Comparison of ENCODE assay signal across 25 cellular contexts in genomic region chr17:30220414-30220813, GRCh38. TPM values are rescaled to one million over a fixed set of nuclear protein-coding genes. Genes with fewer than 3 reads are reported as not detected.
DNase-seq lines count a peak whose midpoint lies in the region; ATAC-seq, FAIRE-seq and TF ChIP-seq lines count a peak whose summit lies in the region.
"Had no signal": no experiment of that assay in that cellular context is flagged by ENCODE, and none has a peak within 500 bp of the region (broad histone marks: within the 10 kb centered on the region; RNA-seq: fewer than 3 reads in every experiment).

No MANE protein-coding gene starts in this region.

- in situ Hi-C loops in HepG2 (cut with HindIII; ENCODE audit: extremely low pct_ligation_motif_present, low pct_unique_long_range_greater_than_20kb), result no loop called here

- H3K9me3 Mint-ChIP-seq in type B pancreatic cell, result no peaks in the 10 kb centered on the region
- H3K9me3 Mint-ChIP-seq: CD4-positive, alpha-beta T cell had no signal

- H3K23ac ChIP-seq in neuronal stem cell (ENCODE audit: low read depth, low read length, poor library complexity), result no peak overlapping the region

- H4K91ac ChIP-seq in neuronal stem cell (ENCODE audit: low read depth, low read length, poor library complexity), result no peak overlapping the region

- no peak for ATAC-seq in HepG2
- no peak for ATAC-seq in HG03159 (IDR thresholded peaks at IDR 0.05; ENCODE audit: unreplicated experiment)
- ATAC-seq: GM12878 had no signal

- H3K79me2 ChIP-seq in HepG2 (ENCODE audit: insufficient read depth, low read length), result no peaks in the 10 kb centered on the region

- H4K20me1 ChIP-seq in HepG2 (ENCODE audit: insufficient read depth, low read length), result no peaks in the 10 kb centered on the region

- no peak overlapping the region for H4K8ac ChIP-seq in neuronal stem cell (ENCODE audit: low read depth, low read length)

- FAIRE-seq in D721Med (lab: Jason Lieb, UNC) (peak; percentile 6), HepG2 (lab: Jason Lieb, UNC) (no peak)
- FAIRE-seq: A204.1, GM12878 had no signal

- no peak overlapping the region for H3K4me3 Mint-ChIP-seq in type B pancreatic cell
- H3K4me3 Mint-ChIP-seq: CD4-positive, alpha-beta T cell had no signal

- intact Hi-C loops in HepG2 (cut with micrococcal nuclease; ENCODE audit: unreplicated experiment), result loop anchor here (10.0 kb wide), 1 partner anchor 46 kb away; no protein-coding TSS in a partner anchor

- peak overlapping the region; percentile 49 for H3K9ac ChIP-seq in HepG2 (ENCODE audit: insufficient read depth, low read depth, low read length)
- H3K9ac ChIP-seq in neuronal stem cell (ENCODE audit: low read depth, low read length, poor library complexity), result no peak overlapping the region
- H3K9ac ChIP-seq: GM23248 had no signal

- no peak overlapping the region for H2BK120ac ChIP-seq in neuronal stem cell (ENCODE audit: low read depth, low read length)

- peaks cover 18% of the 10 kb centered on the region for H3K4me1 Mint-ChIP-seq in type B pancreatic cell (ENCODE audit: unreplicated experiment)

- no peak for TF ChIP-seq EP300 in HepG2 (IDR thresholded peaks at IDR 0.05; ENCODE audit: low read depth in 2 of 2, low read length in 2 of 2)
- no peak for TF ChIP-seq EP300 in HepG2 (CRISPR knock-in tag; IDR thresholded peaks at IDR 0.05; ENCODE audit: borderline replicate concordance)

- H2BK12ac ChIP-seq in neuronal stem cell (ENCODE audit: low read length), result no peak overlapping the region

- H3K4me1 ChIP-seq in Peyer's patch (peaks cover 0 to 9% (median 0%) of the 10 kb centered on the region in 4 donors), HepG2 (ENCODE audit: insufficient read depth, low read length) (peaks cover 68% of the 10 kb centered on the region), neuronal stem cell (ENCODE audit: control insufficient read depth in 2 of 2, insufficient read depth in 1 of 2, low read depth in 1 of 2, low read length in 2 of 2) (peaks cover 17 to 19% of the 10 kb centered on the region in 2 donors)
- H3K4me1 ChIP-seq: HAP-1 had no signal

- H3K4ac ChIP-seq in neuronal stem cell (ENCODE audit: low read length), result no peak overlapping the region

- no peak overlapping the region for H3K14ac ChIP-seq in neuronal stem cell (ENCODE audit: low read length)

- CTCF ChIA-PET in HepG2 (lab: Yijun Ruan, JAX; ENCODE audit: low intra/inter-chr PET ratio, low total read pairs), result no interaction called here

- H2AFZ ChIP-seq in HepG2 (ENCODE audit: low read length), result peak overlapping the region; percentile 42
- no peak overlapping the region for H2AFZ ChIP-seq in neuronal stem cell (ENCODE audit: low read length)
- H2AFZ ChIP-seq: GM23248 had no signal

- H3K27ac Mint-ChIP-seq in type B pancreatic cell, result peak overlapping the region; percentile 30
- H3K27ac Mint-ChIP-seq: CD4-positive, alpha-beta T cell had no signal

- BruUV-seq in HepG2 (replicated peaks; lab: Mats Ljungman, UMichigan), result no TSS peak

- H3K27ac ChIP-seq in Peyer's patch (peak overlapping the region in 3 of 4 donors; percentile 53 to 74 (median 73)), HepG2 (ENCODE audit: extremely low read length, insufficient read depth, low read length) (peak overlapping the region; percentile 50), neuronal stem cell (replicated peaks; ENCODE audit: low read length) (no peak overlapping the region)
- H3K27ac ChIP-seq: C4-2B, GM23248, HL-60 had no signal

- H2BK5ac ChIP-seq in neuronal stem cell (ENCODE audit: low read length), result no peak overlapping the region

- H3K4me3 ChIP-seq in Peyer's patch, result peak overlapping the region in 2 of 4 donors; percentile 22 to 39
- no peak overlapping the region; a peak in 1 of 6 replicates for H3K4me3 ChIP-seq in HepG2 (replicated peaks in 1 of 3; ENCODE audit: insufficient read depth in 1 of 3, low read depth in 2 of 3, low read length in 3 of 3)
- H3K4me3 ChIP-seq in neuronal stem cell (ENCODE audit: low read length in 2 of 2), result no peak overlapping the region
- H3K4me3 ChIP-seq: GM12878, GM23248, HAP-1, K562 had no signal

- H3K9me3 ChIP-seq in Peyer's patch (no peaks in the 10 kb centered on the region), HepG2 (ENCODE audit: low read length) (no peaks in the 10 kb centered on the region), neuronal stem cell (replicated peaks in 1 of 2; ENCODE audit: control insufficient read depth in 2 of 2, insufficient read depth in 1 of 2, low read depth in 1 of 2, low read length in 2 of 2) (no peaks in the 10 kb centered on the region)
- H3K9me3 ChIP-seq: HAP-1 had no signal

- TF ChIP-seq CTCF in D721Med (IDR thresholded peaks at IDR 0.05; ENCODE audit: insufficient read depth, missing control alignments) (no peak), Peyer's patch (IDR thresholded peaks at IDR 0.05) (no peak), HepG2 (CRISPR knock-in tag; IDR thresholded peaks at IDR 0.05) (no peak), type B pancreatic cell (conservative IDR thresholded peaks at IDR 0.05) (no peak)

- H3K4me2 ChIP-seq in HepG2 (ENCODE audit: low read depth, low read length), result peak overlapping the region; percentile 56
- no peak overlapping the region for H3K4me2 ChIP-seq in neuronal stem cell (ENCODE audit: insufficient read depth, low read length, poor library complexity, severe bottlenecking)

- no peak overlapping the region for H3K18ac ChIP-seq in neuronal stem cell (ENCODE audit: low read length)

- H3K27me3 ChIP-seq in Peyer's patch (no peaks in the 10 kb centered on the region), HepG2 (ENCODE audit: control insufficient read depth in 1 of 2, insufficient read depth in 2 of 2, low read length in 2 of 2) (no peaks in the 10 kb centered on the region), neuronal stem cell (ENCODE audit: control insufficient read depth in 3 of 3, insufficient read depth in 3 of 3, low read depth in 1 of 3, low read length in 3 of 3) (peaks cover 0 to 13% (median 0%) of the 10 kb centered on the region in 3 experiments)

- no peaks in the 10 kb centered on the region for H3K79me1 ChIP-seq in neuronal stem cell (ENCODE audit: low read depth, low read length)

- no peaks in the 10 kb centered on the region for H3K27me3 Mint-ChIP-seq in type B pancreatic cell
- H3K27me3 Mint-ChIP-seq: CD4-positive, alpha-beta T cell had no signal

- H2AK5ac ChIP-seq in neuronal stem cell (ENCODE audit: low read depth, low read length), result no peak overlapping the region

- H3K36me3 Mint-ChIP-seq in type B pancreatic cell, result no peaks in the 10 kb centered on the region

- peak; percentile 78 for DNase-seq in D721Med (ENCODE audit: insufficient read length, low spot score)
- DNase-seq in Peyer's patch, result no peak
- no peak for DNase-seq in HepG2 (ENCODE audit: low spot score)
- no peak for DNase-seq in type B pancreatic cell (ENCODE audit: extremely low spot score, unreplicated experiment)
- DNase-seq in NCI-H2029 treated with DMSO at 0.1 percent for 48 hours (lab: John Stamatoyannopoulos, UW), result no peak
- no peak for DNase-seq in neuronal stem cell (ENCODE audit: low spot score)
- DNase-seq: AML-193; CD4-positive, alpha-beta T cell; DMS 273 treated with DMSO at 0.1 percent for 48 hours; DMS53; DND-41; EL; GM23248; IMR-90 had no signal

- no peak overlapping the region for H2BK15ac ChIP-seq in neuronal stem cell (ENCODE audit: low read length)

- TF ChIP-seq POLR2A in Peyer's patch (IDR thresholded peaks at IDR 0.05) (no peak), HepG2 (IDR thresholded peaks at IDR 0.05; ENCODE audit: insufficient read depth in 1 of 2, low read depth in 2 of 2, low read length in 2 of 2) (no peak)

- H3K36me3 ChIP-seq in Peyer's patch (peaks cover 0 to 12% (median 0%) of the 10 kb centered on the region in 3 donors), HepG2 (replicated peaks in 1 of 2; ENCODE audit: control insufficient read depth in 1 of 2, insufficient read depth in 2 of 2, low read length in 2 of 2) (no peaks in the 10 kb centered on the region; a peak in 1 of 5 replicates), neuronal stem cell (replicated peaks in 1 of 2; ENCODE audit: control insufficient read depth in 2 of 2, insufficient read depth in 2 of 2, low read length in 2 of 2) (no peaks in the 10 kb centered on the region)
- H3K36me3 ChIP-seq: HAP-1 had no signal

- POLR2A ChIA-PET in HepG2 (lab: Yijun Ruan, JAX), result interaction anchor here (1.1 kb wide), 1 partner anchor 14 kb away, joined by 3 read pairs; no protein-coding TSS in a partner anchor

- no peak for TF ChIP-seq RAD21 in HepG2 (CRISPR knock-in tag; IDR thresholded peaks at IDR 0.05)

- WGBS in HepG2 (ENCODE audit: low lambda C conversion rate), result 79% methylated on average over 5 of the region's 5 CpGs
- WGBS in neuronal stem cell (ENCODE audit: extremely low coverage in 2 of 2, insufficient read length in 2 of 2, insufficient replicate concordance in 1 of 2), 2 donors, result no CpG with 5 or more reads among the region's 5 CpGs

RNA-seq across cellular contexts. Expression of gene SLC6A4, which starts 15.1 kb away (rescaled TPM):
- 100 to 1,000 TPM in 2 of 4 donors, 10 to 100 TPM in 2; 10.7 to 156 (median 109) TPM for total RNA-seq in Peyer's patch
- total RNA-seq in HepG2 (2016; rRNA removed; fragmentation: Illumina TruSeq; extraction: Trizol), result 5.6 and 7.6 TPM in 2 replicates
- 1.9 and 2.0 TPM in 2 replicates for total RNA-seq in HepG2 (2016; cell fraction: cytosol; rRNA removed; fragmentation: Illumina TruSeq; extraction: Trizol; ENCODE audit: low read depth)
- 5.7 and 7.3 TPM in 2 replicates for total RNA-seq in HepG2 (2016; cell fraction: insoluble cytoplasmic fraction; rRNA removed; fragmentation: Illumina TruSeq; extraction: Trizol)
- 4.1 and 5.6 TPM in 2 replicates for total RNA-seq in HepG2 (2016; cell fraction: membrane; rRNA removed; fragmentation: Illumina TruSeq; extraction: Trizol)
- 6.7 and 7.0 TPM in 2 replicates for total RNA-seq in HepG2 (2016; cell fraction: nucleus; rRNA removed; fragmentation: Illumina TruSeq; extraction: Trizol)
- polyA plus RNA-seq in HepG2 (2011; rRNA removed), result 20.3 and 21.9 TPM in 2 replicates
- 15.7 and 20.0 TPM in 2 replicates for polyA plus RNA-seq in HepG2 (2011; cell fraction: cytosol; rRNA removed)
- polyA plus RNA-seq in HepG2 (2011; cell fraction: nucleus; rRNA removed), result 8.1 and 11.6 TPM in 2 replicates
- polyA plus RNA-seq in HepG2 (2012), result 15.5 and 28.1 TPM in 2 replicates
- polyA plus RNA-seq in HepG2 (2016; cell fraction: cytosol; fragmentation: Illumina TruSeq; extraction: Trizol; ENCODE audit: low read depth), result 1.6 and 2.3 TPM in 2 replicates
- 5.2 and 5.3 TPM in 2 replicates for polyA plus RNA-seq in HepG2 (2016; cell fraction: insoluble cytoplasmic fraction; fragmentation: Illumina TruSeq; extraction: Trizol; ENCODE audit: low read depth)
- polyA plus RNA-seq in HepG2 (2016; cell fraction: membrane; fragmentation: Illumina TruSeq; extraction: Trizol; ENCODE audit: low read depth), result 3.7 and 4.6 TPM in 2 replicates
- polyA plus RNA-seq in HepG2 (2016; cell fraction: nucleus; fragmentation: Illumina TruSeq; extraction: Trizol; ENCODE audit: insufficient read depth, low read depth), result 9.8 and 10.4 TPM in 2 replicates
- 24.8 TPM in 1 of 2 replicates, not detected in the other for polyA minus RNA-seq in HepG2 (2011; rRNA and poly(A)+ RNA removed; ENCODE audit: low replicate concordance)
- polyA minus RNA-seq in HepG2 (2011; cell fraction: cytosol; rRNA and poly(A)+ RNA removed), result 7.6 and 9.2 TPM in 2 replicates
- polyA minus RNA-seq in HepG2 (2011; cell fraction: nucleus; rRNA and poly(A)+ RNA removed), result 9.4 and 13.8 TPM in 2 replicates
- total RNA-seq in type B pancreatic cell (ENCODE audit: low replicate concordance), result 9.4 and 34.7 TPM in 2 replicates
- polyA plus RNA-seq in neuronal stem cell (2013, experiment 1 of 2), result 0.06 TPM
- polyA plus RNA-seq in neuronal stem cell (2013, experiment 2 of 2), result 0.12 TPM
- total RNA-seq: CD4-positive, alpha-beta T cell; G401; GM23248; H4; HT1080 had no signal
- polyA plus RNA-seq: BJ, IMR-90 had no signal
